Comparison of ENCODE assay signal across 8 cellular contexts in the genomic region with DNA sequence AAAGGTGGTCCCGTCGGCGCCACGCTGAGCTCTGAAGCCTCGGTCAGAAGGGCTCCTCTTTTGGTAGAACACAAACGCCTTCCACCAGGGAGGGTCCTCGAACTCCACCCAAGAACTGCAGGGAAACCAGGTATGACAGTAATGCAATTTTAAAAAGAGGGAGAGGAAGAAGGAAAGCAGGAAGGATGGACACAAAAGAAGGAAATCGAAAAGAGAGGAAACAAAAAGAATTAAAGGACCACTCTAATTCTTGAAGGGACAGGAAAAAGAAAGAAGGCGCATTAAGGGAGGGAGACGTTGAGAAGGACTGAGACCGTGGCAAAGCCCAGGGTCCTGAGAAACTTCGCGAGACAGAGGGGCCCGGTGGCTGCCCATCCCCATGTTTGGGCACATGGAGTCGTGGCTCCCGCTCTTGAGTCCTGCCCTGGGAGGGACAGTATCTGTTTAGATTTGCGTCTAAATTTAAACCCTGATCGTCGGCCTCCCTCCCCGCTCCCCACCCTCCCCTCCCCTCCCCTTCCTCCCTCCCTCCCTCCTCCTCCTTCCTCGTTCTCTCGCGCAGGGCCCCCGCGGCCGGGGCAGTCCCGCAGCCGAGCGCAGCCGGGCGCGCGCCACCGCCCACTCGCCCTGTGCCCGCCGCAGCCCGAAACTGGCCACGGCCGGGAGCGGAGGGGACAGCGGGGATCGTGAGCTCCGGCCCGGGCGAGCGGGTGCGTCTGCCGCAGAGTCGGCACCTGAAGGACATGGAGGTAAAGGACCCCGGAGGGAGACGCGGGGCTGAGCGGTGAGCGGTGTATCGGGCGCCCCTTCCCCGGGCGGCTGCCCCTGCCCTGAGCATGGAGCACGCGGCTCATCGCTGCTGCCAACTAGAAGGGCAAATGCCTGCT. TPM values are rescaled to one million over a fixed set of nuclear protein-coding genes. Genes with fewer than 3 reads are reported as not detected.
DNase-seq lines count a peak whose midpoint lies in the region; ATAC-seq lines count a peak whose summit lies in the region.

A gene with protein sequence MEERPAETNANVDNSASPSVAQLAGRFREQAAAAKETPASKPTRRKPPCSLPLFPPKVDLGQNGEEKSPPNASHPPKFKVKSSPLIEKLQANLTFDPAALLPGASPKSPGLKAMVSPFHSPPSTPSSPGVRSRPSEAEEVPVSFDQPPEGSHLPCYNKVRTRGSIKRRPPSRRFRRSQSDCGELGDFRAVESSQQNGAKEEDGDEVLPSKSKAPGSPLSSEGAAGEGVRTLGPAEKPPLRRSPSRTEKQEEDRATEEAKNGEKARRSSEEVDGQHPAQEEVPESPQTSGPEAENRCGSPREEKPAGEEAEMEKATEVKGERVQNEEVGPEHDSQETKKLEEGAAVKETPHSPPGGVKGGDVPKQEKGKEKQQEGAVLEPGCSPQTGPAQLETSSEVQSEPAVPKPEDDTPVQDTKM (plus strand): TSS at position 552 of the 887 bp plus-strand sequence. CDS start 192 bp downstream, at position 744.

- peak within 1 kb of the TSS; percentile 98 for H3K27ac Mint-ChIP-seq in activated CD4-positive, alpha-beta T cell treated with anti-CD3 and anti-CD28 coated beads for 36 hours
- peak within 1 kb of the TSS; percentile 97 for H3K27ac Mint-ChIP-seq in stimulated activated naive B cell treated with anti-CD40 and anti-IgM and Interleukin-4, amounts not matched to agents 10 μg/mL and 1 μg/mL and 100 μg/mL, for 72 hours

- ATAC-seq in HG03571 (IDR thresholded peaks at IDR 0.05; ENCODE audit: unreplicated experiment) (peak; percentile 25), GM18861 (IDR thresholded peaks at IDR 0.05; ENCODE audit: unreplicated experiment) (no peak), HG03565 (IDR thresholded peaks at IDR 0.05; ENCODE audit: unreplicated experiment) (no peak)
- peak; percentile 13 for ATAC-seq in activated CD4-positive, alpha-beta T cell treated with anti-CD3 and anti-CD28 coated beads for 36 hours
- ATAC-seq in stimulated activated naive B cell treated with anti-CD40 and anti-IgM and Interleukin-4, amounts not matched to agents 10 μg/mL and 1 μg/mL and 100 μg/mL, for 72 hours (replicated peaks): peak; percentile 41 to 51

- intact Hi-C loops in activated CD4-positive, alpha-beta T cell treated with anti-CD3 and anti-CD28 coated beads for 36 hours (cut with DNase I, micrococcal nuclease): loop anchor here (1.0 to 10.0 kb wide), 12 partner anchors 29 to 549 kb away; partner anchors contain the start of genes CREG1 (in 2 of the 2), MPC2 (in 2 of the 2), DCAF6 (in 1 of the 2) and TIPRL (in 1 of the 2)

- H3K4me1 Mint-ChIP-seq in activated CD4-positive, alpha-beta T cell treated with anti-CD3 and anti-CD28 coated beads for 36 hours: peaks cover 69% of the 10 kb centered on the region
- H3K4me1 Mint-ChIP-seq in stimulated activated naive B cell treated with anti-CD40 and anti-IgM and Interleukin-4, amounts not matched to agents 10 μg/mL and 1 μg/mL and 100 μg/mL, for 72 hours: peaks cover 54 to 84% of the 10 kb centered on the region in 2 donors

- no peaks in the 10 kb centered on the region for H3K27me3 Mint-ChIP-seq in activated CD4-positive, alpha-beta T cell treated with anti-CD3 and anti-CD28 coated beads for 36 hours
- H3K27me3 Mint-ChIP-seq in stimulated activated naive B cell treated with anti-CD40 and anti-IgM and Interleukin-4, amounts not matched to agents 10 μg/mL and 1 μg/mL and 100 μg/mL, for 72 hours: no peaks in the 10 kb centered on the region

- H3K4me3 Mint-ChIP-seq in activated CD4-positive, alpha-beta T cell treated with anti-CD3 and anti-CD28 coated beads for 36 hours: peak within 1 kb of the TSS; percentile 85
- H3K4me3 Mint-ChIP-seq in stimulated activated naive B cell treated with anti-CD40 and anti-IgM and Interleukin-4, amounts not matched to agents 10 μg/mL and 1 μg/mL and 100 μg/mL, for 72 hours: peak within 1 kb of the TSS; percentile 92 to 98

- peaks cover 8% of the 10 kb centered on the region for H3K9me3 Mint-ChIP-seq in activated CD4-positive, alpha-beta T cell treated with anti-CD3 and anti-CD28 coated beads for 36 hours (ENCODE audit: low read depth)
- peaks cover 0 to 3% of the 10 kb centered on the region in 2 donors for H3K9me3 Mint-ChIP-seq in stimulated activated naive B cell treated with anti-CD40 and anti-IgM and Interleukin-4, amounts not matched to agents 10 μg/mL and 1 μg/mL and 100 μg/mL, for 72 hours

- POLR2A ChIA-PET in activated CD4-positive, alpha-beta T cell treated with anti-CD3 and anti-CD28 coated beads for 36 hours (lab: Charles Lee): no interaction called here

- DNase-seq in ELR (ENCODE audit: low read depth) (peak; percentile 8), dermis microvascular lymphatic vessel endothelial cell (ENCODE audit: low read depth in 2 of 2) (peak in 1 of 2 donors; percentile 12), mesenteric fat pad (ENCODE audit: low spot score) (no peak)
- peak; percentile 85 for DNase-seq in activated CD4-positive, alpha-beta T cell treated with anti-CD3 and anti-CD28 coated beads for 36 hours
- peak; percentile 67 for DNase-seq in stimulated activated naive B cell treated with anti-CD40 and anti-IgM and Interleukin-4, amounts not matched to agents 10 μg/mL and 1 μg/mL and 100 μg/mL, for 72 hours

- CTCF ChIA-PET in activated CD4-positive, alpha-beta T cell treated with anti-CD3 and anti-CD28 coated beads for 36 hours (lab: Charles Lee): interaction anchor here (0.7 to 3.3 kb wide), 3 partner anchors 14 to 110 kb away, joined by 3 to 18 read pairs (median 3); no protein-coding TSS in a partner anchor

- peaks cover 30% of the 10 kb centered on the region for H3K36me3 Mint-ChIP-seq in activated CD4-positive, alpha-beta T cell treated with anti-CD3 and anti-CD28 coated beads for 36 hours (ENCODE audit: low read depth)
- H3K36me3 Mint-ChIP-seq in stimulated activated naive B cell treated with anti-CD40 and anti-IgM and Interleukin-4, amounts not matched to agents 10 μg/mL and 1 μg/mL and 100 μg/mL, for 72 hours: peaks cover 12 to 35% of the 10 kb centered on the region in 2 donors

RNA-seq across cellular contexts. Expression of the gene that starts here (rescaled TPM):
- total RNA-seq in activated CD4-positive, alpha-beta T cell treated with anti-CD3 and anti-CD28 coated beads for 36 hours: 10 to 100 TPM; 59.9 to 62.0 TPM
- total RNA-seq in dermis microvascular lymphatic vessel endothelial cell (21.4 and 28.8 TPM in 2 replicates), mesenteric fat pad (12.7 TPM)

Comparison
In these comparisons a context has a peak if more than half of its experiments do, and no peak if none do; other contexts are left out.
1. ATAC-seq: peak in HG03571 (single experiment), activated CD4-positive, alpha-beta T cell treated with anti-CD3 and anti-CD28 coated beads for 36 hours (single experiment) and stimulated activated naive B cell treated with anti-CD40 and anti-IgM and Interleukin-4, amounts not matched to agents 10 μg/mL and 1 μg/mL and 100 μg/mL, for 72 hours (2 of 2); none in GM18861 (single experiment) and HG03565 (single experiment).